Comparison of ENCODE assay signal across 24 cellular contexts in genomic region chr3:40901298-40901697, GRCh38.
"Had no signal": no experiment of that assay in that cellular context is flagged by ENCODE, and none has a peak within 500 bp of the region (broad histone marks: within the 10 kb centered on the region; RNA-seq: fewer than 3 reads in every experiment).

No MANE protein-coding gene starts in this region.

- FAIRE-seq: endothelial cell of umbilical vein had no signal

- ATAC-seq: activated CD4-positive, CD25-positive, alpha-beta regulatory T cell treated with anti-CD3 and anti-CD28 coated beads, Interleukin-2, amount 50 U/mL, for 24 hours; effector memory CD8-positive, alpha-beta T cell; stimulated activated naive B cell treated with anti-CD40 and anti-IgM and Interleukin-4, amounts not matched to agents 10 μg/mL and 1 μg/mL and 100 μg/mL, for 72 hours had no signal

- H3K27me3 ChIP-seq: ascending aorta, brain microvascular endothelial cell, right lobe of liver, stomach, tibial artery had no signal

- H3K9me3 ChIP-seq: ascending aorta, right lobe of liver, stomach, tibial artery had no signal

- H3K4me3 ChIP-seq: ascending aorta, left ventricle myocardium inferior, right lobe of liver, skin epidermis, stomach, tibial artery had no signal

- H3K27ac ChIP-seq: ascending aorta, brain microvascular endothelial cell, left ventricle myocardium inferior, right lobe of liver, skin epidermis, stomach, tibial artery, VCaP had no signal

- H3K4me1 ChIP-seq: ascending aorta, left ventricle myocardium inferior, right lobe of liver, stomach had no signal

- H3K36me3 ChIP-seq: ascending aorta, brain microvascular endothelial cell, left ventricle myocardium inferior, right lobe of liver, stomach, tibial artery had no signal

- DNase-seq: activated CD4-positive, alpha-beta T cell treated with anti-CD3 and anti-CD28 coated beads for 48 hours; activated CD4-positive, alpha-beta T cell treated with anti-CD3 and anti-CD28 coated beads, Interleukin-2, amount 50 U/mL, for 48 hours; activated CD8-positive, alpha-beta memory T cell treated with anti-CD3 and anti-CD28 coated beads for 24 hours; activated effector memory CD4-positive, alpha-beta T cell treated with anti-CD3 and anti-CD28 coated beads, Interleukin-2, amount 50 U/mL, for 16 hours; activated naive CD4-positive, alpha-beta T cell treated with anti-CD3 and anti-CD28 coated beads, Interleukin-2, amount 10 ng/mL, durations not matched to agents 7 days and 5 days; activated naive CD8-positive, alpha-beta T cell treated with anti-CD3 and anti-CD28 coated beads, Interleukin-2, amount 10 ng/mL, durations not matched to agents 7 days and 5 days; brain microvascular endothelial cell; cortex of kidney; effector memory CD8-positive, alpha-beta T cell; head of caudate nucleus; hypothalamus; immature natural killer cell; kidney glomerular epithelial cell; left ventricle myocardium inferior; right lobe of liver; stimulated activated CD4-positive, alpha-beta T cell treated with anti-CD3 and anti-CD28 coated beads, Interleukin-2, amount 100 ng/mL, for 24 hours; stimulated activated naive B cell treated with anti-CD40 and anti-IgM and Interleukin-4, amounts not matched to agents 10 μg/mL and 1 μg/mL and 100 μg/mL, for 72 hours; stomach; tibial artery had no signal
